In the genomic region with DNA sequence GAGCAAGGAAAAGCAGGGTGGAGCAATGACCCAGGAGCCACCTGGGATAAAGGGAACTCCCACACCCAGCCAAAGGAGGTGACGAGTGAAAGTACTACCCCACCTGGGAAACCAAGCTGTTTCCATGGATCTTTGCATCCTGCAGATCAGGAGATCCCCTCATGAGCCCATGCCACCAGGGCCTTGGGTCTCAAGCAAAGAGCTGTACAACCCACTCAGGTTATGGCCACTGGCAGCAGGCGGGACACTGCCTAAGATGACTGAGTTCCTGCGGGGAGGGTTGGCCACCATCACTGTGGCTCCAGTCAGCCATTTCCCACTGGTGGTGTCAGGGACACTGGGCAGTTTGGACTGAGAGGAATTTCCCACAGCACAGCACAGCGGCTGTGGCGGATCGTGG, we compare ENCODE assay signal across 21 cellular contexts.
"Had no signal": no experiment of that assay in that cellular context is flagged by ENCODE, and none has a peak within 500 bp of the region (broad histone marks: within the 10 kb centered on the region; RNA-seq: fewer than 3 reads in every experiment).

No MANE protein-coding gene starts in this region.

- FAIRE-seq: pancreas, small intestine had no signal

- H3K9me3 ChIP-seq: pancreas, prostate gland, vagina had no signal

- DNase-seq: islet precursor cell; left ventricle myocardium inferior; naive B cell; natural killer cell; nephron progenitor cell; nucleus accumbens; retina; right cardiac atrium; small intestine; spleen; stimulated activated CD4-positive, alpha-beta T cell treated with anti-CD3 and anti-CD28 coated beads, Interleukin-4, amount 100 ng/mL, for 24 hours; stimulated activated naive CD4-positive, alpha-beta T cell had no signal

- H3K36me3 ChIP-seq: left ventricle myocardium inferior, pancreas, prostate gland, spleen, tibial nerve, vagina had no signal

- H3K27me3 Mint-ChIP-seq: naive B cell; stimulated activated naive CD8-positive, alpha-beta T cell treated with anti-CD3 and anti-CD28 coated beads, Interleukin-15, Interleukin-2, amounts not matched to agents 100 ng/mL and 50 ng/mL, for 24 hours; type B pancreatic cell had no signal

- H3K27ac ChIP-seq: left ventricle myocardium inferior, pancreas, prostate gland, spleen, tibial nerve, vagina had no signal

- H3K27ac Mint-ChIP-seq: naive B cell; natural killer cell; nephron progenitor cell; stimulated activated effector memory CD8-positive, alpha-beta T cell treated with anti-CD3 and anti-CD28 coated beads, Interleukin-12 subunit alpha, Interleukin-12 subunit beta, amount 100 ng/mL, for 72 hours; stimulated activated naive CD8-positive, alpha-beta T cell treated with anti-CD3 and anti-CD28 coated beads, Interleukin-15, Interleukin-2, amounts not matched to agents 100 ng/mL and 50 ng/mL, for 24 hours; type B pancreatic cell had no signal

- H3K4me3 ChIP-seq: left ventricle myocardium inferior, lung, pancreas, prostate gland, spleen, tibial nerve, vagina had no signal

- H3K36me3 Mint-ChIP-seq: naive B cell; stimulated activated effector memory CD8-positive, alpha-beta T cell treated with anti-CD3 and anti-CD28 coated beads, Interleukin-12 subunit alpha, Interleukin-12 subunit beta, amount 100 ng/mL, for 72 hours; type B pancreatic cell had no signal

- H3K27me3 ChIP-seq: pancreas, spleen, tibial nerve, vagina had no signal

- ATAC-seq: natural killer cell; pancreas; right cardiac atrium; sciatic nerve; stimulated activated effector memory CD8-positive, alpha-beta T cell treated with anti-CD3 and anti-CD28 coated beads, Interleukin-12 subunit alpha, Interleukin-12 subunit beta, amount 100 ng/mL, for 72 hours had no signal

- H3K4me1 Mint-ChIP-seq: naive B cell; natural killer cell; nephron progenitor cell; stimulated activated effector memory CD8-positive, alpha-beta T cell treated with anti-CD3 and anti-CD28 coated beads, Interleukin-12 subunit alpha, Interleukin-12 subunit beta, amount 100 ng/mL, for 72 hours had no signal

- H3K4me3 Mint-ChIP-seq: naive B cell; natural killer cell; nephron progenitor cell; stimulated activated effector memory CD8-positive, alpha-beta T cell treated with anti-CD3 and anti-CD28 coated beads, Interleukin-12 subunit alpha, Interleukin-12 subunit beta, amount 100 ng/mL, for 72 hours; stimulated activated naive CD8-positive, alpha-beta T cell treated with anti-CD3 and anti-CD28 coated beads, Interleukin-15, Interleukin-2, amounts not matched to agents 100 ng/mL and 50 ng/mL, for 24 hours; type B pancreatic cell had no signal

- H3K4me1 ChIP-seq: left ventricle myocardium inferior, pancreas, prostate gland, spleen, tibial nerve, vagina had no signal
